2 cellular contexts compared by ENCODE assay signal in the genomic region with DNA sequence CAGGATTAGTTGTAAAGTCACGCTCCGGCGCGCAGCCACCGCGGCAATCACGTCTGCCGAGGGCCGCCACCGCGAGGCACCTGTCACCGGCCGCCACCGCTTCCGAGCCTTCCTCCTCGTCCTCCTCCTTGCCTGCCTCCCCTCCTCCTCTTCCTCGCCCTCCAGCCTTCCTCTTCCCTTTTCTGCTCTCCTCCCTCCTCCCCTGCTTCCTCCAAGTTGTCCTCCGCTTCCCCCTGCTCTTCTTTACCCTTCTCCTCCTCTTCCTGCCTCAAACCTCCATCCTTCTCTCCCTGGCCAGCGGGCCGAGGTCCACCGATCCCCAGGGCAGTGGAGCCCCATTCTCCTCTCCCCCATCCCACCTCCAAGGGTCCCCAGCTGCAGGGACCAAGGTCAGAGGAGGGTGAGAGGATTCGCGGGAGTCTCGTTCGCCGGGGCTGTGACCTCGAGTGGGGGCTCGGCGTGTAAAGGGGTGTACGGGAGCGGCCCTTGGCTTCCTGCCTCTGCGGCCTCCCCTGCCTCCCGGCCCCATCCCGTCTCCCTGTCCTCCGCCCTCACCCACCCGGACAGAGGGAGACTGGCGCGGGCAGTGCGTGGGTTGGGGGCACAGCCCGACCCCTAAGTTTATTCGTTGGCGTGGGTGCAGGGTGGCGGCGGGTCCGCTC.
TF ChIP-seq lines count a peak whose summit lies in the region.

No MANE protein-coding gene starts in this region.

TF ChIP-seq in HEK293, 187 proteins besides CTCF, POLR2A, EP300 and RAD21 (continued from another document and continues in another):
- TF ChIP-seq TCF7L2 (IDR thresholded peaks at IDR 0.05; ENCODE audit: borderline replicate concordance, low read depth, low read length): peak; percentile 50
- TF ChIP-seq ZSCAN30 (tag by site-specific recombination; IDR thresholded peaks at IDR 0.05): 0 out of 2 replicates have a peak, but pooled peaks have one; percentile 41
- TF ChIP-seq ZNF24 (tag by site-specific recombination; IDR thresholded peaks at IDR 0.05): no peak; the same call in 1 of the 2 replicates
- no peak for TF ChIP-seq FEZF1 (tag by site-specific recombination; IDR thresholded peaks at IDR 0.05)
- TF ChIP-seq, protein P1, sequence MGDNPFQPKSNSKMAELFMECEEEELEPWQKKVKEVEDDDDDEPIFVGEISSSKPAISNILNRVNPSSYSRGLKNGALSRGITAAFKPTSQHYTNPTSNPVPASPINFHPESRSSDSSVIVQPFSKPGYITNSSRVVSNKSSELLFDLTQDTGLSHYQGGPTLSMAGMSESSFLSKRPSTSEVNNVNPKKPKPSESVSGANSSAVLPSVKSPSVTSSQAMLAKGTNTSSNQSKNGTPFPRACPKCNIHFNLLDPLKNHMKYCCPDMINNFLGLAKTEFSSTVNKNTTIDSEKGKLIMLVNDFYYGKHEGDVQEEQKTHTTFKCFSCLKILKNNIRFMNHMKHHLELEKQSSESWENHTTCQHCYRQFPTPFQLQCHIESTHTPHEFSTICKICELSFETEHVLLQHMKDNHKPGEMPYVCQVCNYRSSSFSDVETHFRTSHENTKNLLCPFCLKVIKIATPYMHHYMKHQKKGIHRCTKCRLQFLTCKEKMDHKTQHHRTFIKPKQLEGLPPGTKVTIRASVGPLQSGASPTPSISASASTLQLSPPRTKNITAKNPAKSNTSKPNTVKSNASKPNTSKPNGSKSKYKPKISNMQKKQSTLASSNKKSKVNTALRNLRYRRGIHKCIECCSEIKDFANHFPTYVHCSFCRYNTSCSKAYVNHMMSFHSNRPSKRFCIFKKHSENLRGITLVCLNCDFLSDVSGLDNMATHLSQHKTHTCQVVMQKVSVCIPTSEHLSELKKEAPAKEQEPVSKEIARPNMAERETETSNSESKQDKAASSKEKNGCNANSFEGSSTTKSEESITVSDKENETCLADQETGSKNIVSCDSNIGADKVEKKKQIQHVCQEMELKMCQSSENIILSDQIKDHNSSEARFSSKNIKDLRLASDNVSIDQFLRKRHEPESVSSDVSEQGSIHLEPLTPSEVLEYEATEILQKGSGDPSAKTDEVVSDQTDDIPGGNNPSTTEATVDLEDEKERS (tag by site-specific recombination; IDR thresholded peaks at IDR 0.05): 0 out of 2 replicates have a peak, but pooled peaks have one; percentile 38
- TF ChIP-seq, protein P2, sequence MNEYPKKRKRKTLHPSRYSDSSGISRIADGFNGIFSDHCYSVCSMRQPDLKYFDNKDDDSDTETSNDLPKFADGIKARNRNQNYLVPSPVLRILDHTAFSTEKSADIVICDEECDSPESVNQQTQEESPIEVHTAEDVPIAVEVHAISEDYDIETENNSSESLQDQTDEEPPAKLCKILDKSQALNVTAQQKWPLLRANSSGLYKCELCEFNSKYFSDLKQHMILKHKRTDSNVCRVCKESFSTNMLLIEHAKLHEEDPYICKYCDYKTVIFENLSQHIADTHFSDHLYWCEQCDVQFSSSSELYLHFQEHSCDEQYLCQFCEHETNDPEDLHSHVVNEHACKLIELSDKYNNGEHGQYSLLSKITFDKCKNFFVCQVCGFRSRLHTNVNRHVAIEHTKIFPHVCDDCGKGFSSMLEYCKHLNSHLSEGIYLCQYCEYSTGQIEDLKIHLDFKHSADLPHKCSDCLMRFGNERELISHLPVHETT (tag by site-specific recombination; IDR thresholded peaks at IDR 0.05): peak; percentile 36
- 0 out of 2 replicates have a peak, but pooled peaks have one; percentile 54 for TF ChIP-seq PRDM2 (tag by site-specific recombination; IDR thresholded peaks at IDR 0.05; ENCODE audit: borderline replicate concordance)
- TF ChIP-seq, protein P3, sequence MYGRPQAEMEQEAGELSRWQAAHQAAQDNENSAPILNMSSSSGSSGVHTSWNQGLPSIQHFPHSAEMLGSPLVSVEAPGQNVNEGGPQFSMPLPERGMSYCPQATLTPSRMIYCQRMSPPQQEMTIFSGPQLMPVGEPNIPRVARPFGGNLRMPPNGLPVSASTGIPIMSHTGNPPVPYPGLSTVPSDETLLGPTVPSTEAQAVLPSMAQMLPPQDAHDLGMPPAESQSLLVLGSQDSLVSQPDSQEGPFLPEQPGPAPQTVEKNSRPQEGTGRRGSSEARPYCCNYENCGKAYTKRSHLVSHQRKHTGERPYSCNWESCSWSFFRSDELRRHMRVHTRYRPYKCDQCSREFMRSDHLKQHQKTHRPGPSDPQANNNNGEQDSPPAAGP (tag by site-specific recombination; IDR thresholded peaks at IDR 0.05): peak; percentile 45; the same call in 1 of the 2 replicates
- peak; percentile 89 for TF ChIP-seq ZNF335 (tag by site-specific recombination; conservative IDR thresholded peaks at IDR 0.05)
- TF ChIP-seq MZF1 (tag by site-specific recombination; IDR thresholded peaks at IDR 0.05; ENCODE audit: borderline replicate concordance): peak; percentile 37; the same call in 1 of the 2 replicates
- peak; percentile 51 for TF ChIP-seq YY2 (tag by site-specific recombination; IDR thresholded peaks at IDR 0.05)

TF ChIP-seq in K562, 482 proteins besides CTCF, POLR2A, EP300 and RAD21 (continued from another document):
- TF ChIP-seq DIDO1 (tag; IDR thresholded peaks at IDR 0.05; ENCODE audit: low read depth): no peak
- TF ChIP-seq ZNF584 (CRISPR knock-in tag; IDR thresholded peaks at IDR 0.05; ENCODE audit: low read depth): no peak
- TF ChIP-seq MCM3 (IDR thresholded peaks at IDR 0.05): no peak
- no peak for TF ChIP-seq PHTF2 (CRISPR knock-in tag; IDR thresholded peaks at IDR 0.05)
TF ChIP-seq in K562: peak in this region for 1.
